In genomic region chr16:85392756-85393673, GRCh38 we compare ENCODE assay signal across 14 cellular contexts.
DNase-seq lines count a peak whose midpoint lies in the region; ATAC-seq and TF ChIP-seq lines count a peak whose summit lies in the region.
"Had no signal": no experiment of that assay in that cellular context is flagged by ENCODE, and none has a peak within 500 bp of the region (broad histone marks: within the 10 kb centered on the region; RNA-seq: fewer than 3 reads in every experiment).

No MANE protein-coding gene starts in this region.

- 68% methylated on average over 3 of the region's 17 CpGs; no CpG with 5 or more reads in 1 of the 2 donors for WGBS in gastroesophageal sphincter (ENCODE audit: low coverage in 1 of 2), 2 donors

- H3K9me3 ChIP-seq in right atrium auricular region (no peaks in the 10 kb centered on the region), gastroesophageal sphincter (no peaks in the 10 kb centered on the region), muscle layer of colon (ENCODE audit: low read length) (no peaks in the 10 kb centered on the region)
- H3K9me3 ChIP-seq: neutrophil, vagina had no signal

- no peak for TF ChIP-seq POLR2A in gastroesophageal sphincter (IDR thresholded peaks at IDR 0.05)

- H3K4me3 ChIP-seq in right atrium auricular region (no peak overlapping the region), gastroesophageal sphincter (no peak overlapping the region), muscle layer of colon (ENCODE audit: low read depth in 1 of 2, low read length in 2 of 2) (no peak overlapping the region)
- H3K4me3 ChIP-seq: vagina had no signal

- H3K9ac ChIP-seq in muscle layer of colon (ENCODE audit: low read length), result no peak overlapping the region

- no peak for TF ChIP-seq EP300 in gastroesophageal sphincter (IDR thresholded peaks at IDR 0.05)

- H3K4me1 ChIP-seq in right atrium auricular region, result peaks cover 0 to 52% of the 10 kb centered on the region in 2 donors
- H3K4me1 ChIP-seq in gastroesophageal sphincter, result peaks cover 0 to 67% (median 17%) of the 10 kb centered on the region in 3 donors
- peaks cover 56% of the 10 kb centered on the region for H3K4me1 ChIP-seq in muscle layer of colon (ENCODE audit: insufficient read depth, low read length)

- ATAC-seq in Right ventricle myocardium inferior, result no peak
- no peak for ATAC-seq in gastroesophageal sphincter
- no peak for ATAC-seq in HG02798 (IDR thresholded peaks at IDR 0.05; ENCODE audit: poor library complexity, unreplicated experiment)
- ATAC-seq: foreskin keratinocyte had no signal

- no peak for TF ChIP-seq CTCF in right atrium auricular region (IDR thresholded peaks at IDR 0.05)
- no peak for TF ChIP-seq CTCF in gastroesophageal sphincter (IDR thresholded peaks at IDR 0.05)

- intact Hi-C loops in Right ventricle myocardium inferior (cut with DNase I), result loop anchor here (10.0 kb wide), 2 partner anchors 212 to 322 kb away; no protein-coding TSS in a partner anchor

- H3K36me3 ChIP-seq in right atrium auricular region (no peaks in the 10 kb centered on the region), gastroesophageal sphincter (no peaks in the 10 kb centered on the region), muscle layer of colon (ENCODE audit: insufficient read depth, low read length) (no peaks in the 10 kb centered on the region)
- H3K36me3 ChIP-seq: neutrophil, vagina had no signal

- H3K27ac ChIP-seq in right atrium auricular region (no peak overlapping the region), gastroesophageal sphincter (peak overlapping the region in 3 of 4 donors; percentile 77 to 84 (median 82)), muscle layer of colon (ENCODE audit: low read depth, low read length) (peak overlapping the region; percentile 83)
- H3K27ac ChIP-seq: foreskin keratinocyte, neutrophil had no signal

- peak; percentile 48 for DNase-seq in Right ventricle myocardium inferior (ENCODE audit: missing footprints)
- no peak for DNase-seq in right atrium auricular region (ENCODE audit: low spot score)
- peak; percentile 39 for DNase-seq in ureter (ENCODE audit: low spot score)
- DNase-seq in NK-92 (lab: John Stamatoyannopoulos, UW; ENCODE audit: unreplicated experiment), result no peak
- DNase-seq in 8988T, result no peak
- DNase-seq: amniotic stem cell, foreskin keratinocyte, GDM1, MV-4-11 had no signal

- H3K27me3 ChIP-seq in right atrium auricular region, result no peaks in the 10 kb centered on the region
- no peaks in the 10 kb centered on the region for H3K27me3 ChIP-seq in gastroesophageal sphincter
- H3K27me3 ChIP-seq in muscle layer of colon (ENCODE audit: control insufficient read depth in 1 of 2, insufficient read depth in 2 of 2, low read length in 2 of 2), result no peaks in the 10 kb centered on the region
- H3K27me3 ChIP-seq: vagina had no signal

Comparison
In these comparisons a context has a peak if more than half of its experiments do, and no peak if none do; other contexts are left out.
1. DNase-seq: peak in Right ventricle myocardium inferior (single experiment) and ureter (single experiment); none in right atrium auricular region (single experiment), NK-92 (single experiment) and 8988T (single experiment).
2. H3K27ac ChIP-seq: peak in gastroesophageal sphincter (3 of 4) and muscle layer of colon (single experiment); none in right atrium auricular region (0 of 2).